9 cellular contexts compared by ENCODE assay signal in genomic region chr19:10252707-10253106, GRCh38. TPM values are rescaled to one million over a fixed set of nuclear protein-coding genes. Genes with fewer than 3 reads are reported as not detected.
A peak's percentile ranks its signal among the peaks of the same experiment; 100 is the strongest.
DNase-seq lines count a peak whose midpoint lies in the region; ATAC-seq, FAIRE-seq and TF ChIP-seq lines count a peak whose summit lies in the region.
"Had no signal": no experiment of that assay in that cellular context is flagged by ENCODE, and none has a peak within 500 bp of the region (broad histone marks: within the 10 kb centered on the region; RNA-seq: fewer than 3 reads in every experiment).

No MANE protein-coding gene starts in this region.

- H3K27ac Mint-ChIP-seq in naive thymus-derived CD4-positive, alpha-beta T cell, result peak overlapping the region; percentile 85 to 99 (median 94)

- no peak for FAIRE-seq in HTR-8/SVneo (lab: Jason Lieb, UNC)

- peak overlapping the region; percentile 97 for H3K4me3 ChIP-seq in ACC112 (ENCODE audit: low read depth, low read length)
- H3K4me3 ChIP-seq in Jurkat, Clone E6-1 (ENCODE audit: low read length), result peak overlapping the region; percentile 94
- peak overlapping the region; percentile 99 for H3K4me3 ChIP-seq in choroid plexus epithelial cell (ENCODE audit: low read depth, low read length)
- peak overlapping the region; percentile 90 for H3K4me3 ChIP-seq in naive thymus-derived CD4-positive, alpha-beta T cell (ENCODE audit: low read length)

- H3K9me3 Mint-ChIP-seq in naive thymus-derived CD4-positive, alpha-beta T cell, result peaks cover 0 to 5% (median 0%) of the 10 kb centered on the region in 11 donors

- peak overlapping the region; percentile 93 to 100 (median 98) for H3K4me3 Mint-ChIP-seq in naive thymus-derived CD4-positive, alpha-beta T cell

- no peak for DNase-seq in Jurkat, Clone E6-1 (ENCODE audit: low read depth, low spot score)
- DNase-seq in choroid plexus epithelial cell (ENCODE audit: low read depth) (no peak), NCI-H524 (lab: John Stamatoyannopoulos, UW) (no peak), nucleus accumbens (lab: John Stamatoyannopoulos, UW) (no peak), HTR-8/SVneo (ENCODE audit: insufficient read length, low spot score) (no peak), cortex of kidney (lab: John Stamatoyannopoulos, UW) (no peak)
- DNase-seq in naive thymus-derived CD4-positive, alpha-beta T cell, result no peak
- DNase-seq: effector CD4-positive, alpha-beta T cell had no signal

- H3K27me3 Mint-ChIP-seq in naive thymus-derived CD4-positive, alpha-beta T cell, result no peaks in the 10 kb centered on the region

- peaks cover 14 to 32% (median 23%) of the 10 kb centered on the region in 5 donors for H3K36me3 Mint-ChIP-seq in naive thymus-derived CD4-positive, alpha-beta T cell

- POLR2A ChIA-PET in naive thymus-derived CD4-positive, alpha-beta T cell (lab: Charles Lee), result interaction anchor here (0.6 to 1.9 kb wide), 3 partner anchors 17 to 141 kb away, joined by 3 to 6 read pairs (median 3); partner anchors contain the start of genes ICAM1 and P2RY11

- no peak for ATAC-seq in naive thymus-derived CD4-positive, alpha-beta T cell

- CTCF ChIA-PET in naive thymus-derived CD4-positive, alpha-beta T cell (lab: Charles Lee), result no interaction called here

- no peaks in the 10 kb centered on the region for H3K4me1 ChIP-seq in ACC112 (ENCODE audit: control insufficient read depth, insufficient read depth, low read length, unreplicated experiment)
- peaks cover 6 to 12% of the 10 kb centered on the region in 2 donors for H3K4me1 ChIP-seq in naive thymus-derived CD4-positive, alpha-beta T cell (ENCODE audit: control insufficient read depth in 2 of 2, insufficient read depth in 2 of 2, low read length in 2 of 2)

- peaks cover 9% of the 10 kb centered on the region for H3K79me2 ChIP-seq in ACC112 (ENCODE audit: control insufficient read depth, insufficient read depth, low read length, unreplicated experiment)

- H2AFZ ChIP-seq in ACC112 (ENCODE audit: low read length, unreplicated experiment), result peak overlapping the region; percentile 68

- TF ChIP-seq CTCF in choroid plexus epithelial cell (conservative IDR thresholded peaks at IDR 0.05; ENCODE audit: low read depth, low read length), result no peak

- no peak overlapping the region for H3K27ac ChIP-seq in ACC112 (ENCODE audit: low read depth, low read length)
- H3K27ac ChIP-seq in naive thymus-derived CD4-positive, alpha-beta T cell (ENCODE audit: low read depth, low read length), result peak overlapping the region; percentile 78

- intact Hi-C loops in naive thymus-derived CD4-positive, alpha-beta T cell (cut with micrococcal nuclease), result loop anchor here (2.0 to 10.0 kb wide), 7 partner anchors 35 to 618 kb away; partner anchors contain the start of genes CARM1 (in 1 of the 2), DNM2 (in 1 of the 2), FBXL12 (in 1 of the 2) and ILF3 (in 1 of the 2)

- no peaks in the 10 kb centered on the region for H3K36me3 ChIP-seq in ACC112 (ENCODE audit: insufficient read depth, low read length)
- H3K36me3 ChIP-seq in naive thymus-derived CD4-positive, alpha-beta T cell (ENCODE audit: control insufficient read depth in 2 of 3, insufficient read depth in 3 of 3, low read length in 3 of 3), result peaks cover 0 to 36% (median 0%) of the 10 kb centered on the region in 3 experiments

- H3K4me1 Mint-ChIP-seq in naive thymus-derived CD4-positive, alpha-beta T cell, result peaks cover 12 to 33% (median 24%) of the 10 kb centered on the region in 7 donors

- no peaks in the 10 kb centered on the region for H3K9me3 ChIP-seq in naive thymus-derived CD4-positive, alpha-beta T cell (ENCODE audit: control insufficient read depth in 2 of 3, low read length in 3 of 3)

- no peaks in the 10 kb centered on the region for H3K27me3 ChIP-seq in ACC112 (ENCODE audit: insufficient read depth, low read length)
- H3K27me3 ChIP-seq in naive thymus-derived CD4-positive, alpha-beta T cell (ENCODE audit: control insufficient read depth in 2 of 2, insufficient read depth in 2 of 2, low read length in 2 of 2), result no peaks in the 10 kb centered on the region

RNA-seq across cellular contexts. Expression of gene MRPL4, which starts 0.7 kb away (rescaled TPM):
- 106 TPM for polyA plus RNA-seq in Jurkat, Clone E6-1 (2012; ENCODE audit: insufficient read depth, insufficient read length)
- 10 to 100 TPM; 36.8 to 70.5 (median 43.0) TPM for total RNA-seq in naive thymus-derived CD4-positive, alpha-beta T cell
- 10 to 100 TPM; 24.9 to 34.1 TPM for polyA plus RNA-seq in naive thymus-derived CD4-positive, alpha-beta T cell

RNA-seq across cellular contexts. Expression of gene ICAM1, which starts 18.2 kb away (rescaled TPM):
- polyA plus RNA-seq in Jurkat, Clone E6-1 (2012; ENCODE audit: insufficient read depth, insufficient read length), result 4.1 TPM
- 10 to 100 TPM in 3 of 5 experiments, 1 to 10 TPM in 2; 3.6 to 47.2 (median 16.3) TPM for total RNA-seq in naive thymus-derived CD4-positive, alpha-beta T cell
- 1 to 10 TPM; 1.2 to 3.9 TPM for polyA plus RNA-seq in naive thymus-derived CD4-positive, alpha-beta T cell

RNA-seq across cellular contexts. Expression of gene S1PR2, which starts 21.6 kb away (rescaled TPM):
- polyA plus RNA-seq in Jurkat, Clone E6-1 (2012; ENCODE audit: insufficient read depth, insufficient read length), result 1.5 TPM
- total RNA-seq in naive thymus-derived CD4-positive, alpha-beta T cell, result 1 to 10 TPM; 3.4 to 6.8 (median 5.2) TPM
- polyA plus RNA-seq in naive thymus-derived CD4-positive, alpha-beta T cell, result under 1 TPM; 0.64 to 0.81 TPM

RNA-seq across cellular contexts. Expression of gene ICAM4, which starts 34.0 kb away (rescaled TPM):
- 11.5 TPM for polyA plus RNA-seq in Jurkat, Clone E6-1 (2012; ENCODE audit: insufficient read depth, insufficient read length)
- 1 to 10 TPM in 3 of 5 experiments, under 1 TPM in 2; 0.40 to 3.7 (median 1.2) TPM for total RNA-seq in naive thymus-derived CD4-positive, alpha-beta T cell
- under 1 TPM; 0.52 to 0.55 TPM for polyA plus RNA-seq in naive thymus-derived CD4-positive, alpha-beta T cell

RNA-seq across cellular contexts. Expression of gene ICAM5, which starts 37.0 kb away (rescaled TPM):
- 11.3 TPM for polyA plus RNA-seq in Jurkat, Clone E6-1 (2012; ENCODE audit: insufficient read depth, insufficient read length)
- 1 to 10 TPM in 1 of 5 experiments, under 1 TPM in 2, not detected in 2; 0.46 to 2.4 (median 0.48) TPM for total RNA-seq in naive thymus-derived CD4-positive, alpha-beta T cell
- not detected for polyA plus RNA-seq in naive thymus-derived CD4-positive, alpha-beta T cell
